Comparison of ENCODE assay signal across 1 cellular context in the genomic region with DNA sequence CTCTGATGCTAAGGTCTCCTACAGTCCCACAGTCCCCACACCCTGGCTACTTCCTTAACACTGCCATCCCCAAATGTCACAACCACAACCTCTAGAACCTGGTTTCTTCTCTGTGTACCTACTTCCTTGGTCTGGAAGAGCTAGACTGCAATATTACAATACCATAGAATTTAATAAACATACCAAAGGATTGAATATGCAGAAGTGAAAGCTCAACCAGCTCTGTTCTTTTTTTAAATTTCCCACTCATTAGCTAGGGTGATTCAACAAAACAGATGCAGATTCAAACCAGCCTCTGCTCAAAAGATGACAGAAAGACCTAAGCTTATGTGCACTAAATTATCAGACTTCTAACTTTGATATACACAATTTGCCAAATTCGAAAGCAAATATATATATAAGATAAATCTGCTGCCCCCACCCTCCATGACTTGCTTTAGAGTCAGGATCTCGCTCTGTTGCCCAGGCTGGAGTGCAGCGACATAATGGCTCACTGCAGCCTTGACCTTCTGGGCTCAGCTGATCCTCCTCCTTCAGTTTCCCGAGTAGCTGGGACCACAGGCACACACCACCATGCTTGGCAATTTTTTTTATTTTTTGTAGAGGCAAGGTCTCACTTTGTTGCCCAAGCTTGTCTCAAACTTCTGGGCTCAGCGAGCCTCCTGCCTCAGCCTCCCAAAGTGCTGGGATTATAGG.
TF ChIP-seq lines count a peak whose summit lies in the region.

No MANE protein-coding gene starts in this region.

TF ChIP-seq in GM23338, 12 proteins besides CTCF, POLR2A, EP300 and RAD21 (continued from another document):
- TF ChIP-seq, protein P1, sequence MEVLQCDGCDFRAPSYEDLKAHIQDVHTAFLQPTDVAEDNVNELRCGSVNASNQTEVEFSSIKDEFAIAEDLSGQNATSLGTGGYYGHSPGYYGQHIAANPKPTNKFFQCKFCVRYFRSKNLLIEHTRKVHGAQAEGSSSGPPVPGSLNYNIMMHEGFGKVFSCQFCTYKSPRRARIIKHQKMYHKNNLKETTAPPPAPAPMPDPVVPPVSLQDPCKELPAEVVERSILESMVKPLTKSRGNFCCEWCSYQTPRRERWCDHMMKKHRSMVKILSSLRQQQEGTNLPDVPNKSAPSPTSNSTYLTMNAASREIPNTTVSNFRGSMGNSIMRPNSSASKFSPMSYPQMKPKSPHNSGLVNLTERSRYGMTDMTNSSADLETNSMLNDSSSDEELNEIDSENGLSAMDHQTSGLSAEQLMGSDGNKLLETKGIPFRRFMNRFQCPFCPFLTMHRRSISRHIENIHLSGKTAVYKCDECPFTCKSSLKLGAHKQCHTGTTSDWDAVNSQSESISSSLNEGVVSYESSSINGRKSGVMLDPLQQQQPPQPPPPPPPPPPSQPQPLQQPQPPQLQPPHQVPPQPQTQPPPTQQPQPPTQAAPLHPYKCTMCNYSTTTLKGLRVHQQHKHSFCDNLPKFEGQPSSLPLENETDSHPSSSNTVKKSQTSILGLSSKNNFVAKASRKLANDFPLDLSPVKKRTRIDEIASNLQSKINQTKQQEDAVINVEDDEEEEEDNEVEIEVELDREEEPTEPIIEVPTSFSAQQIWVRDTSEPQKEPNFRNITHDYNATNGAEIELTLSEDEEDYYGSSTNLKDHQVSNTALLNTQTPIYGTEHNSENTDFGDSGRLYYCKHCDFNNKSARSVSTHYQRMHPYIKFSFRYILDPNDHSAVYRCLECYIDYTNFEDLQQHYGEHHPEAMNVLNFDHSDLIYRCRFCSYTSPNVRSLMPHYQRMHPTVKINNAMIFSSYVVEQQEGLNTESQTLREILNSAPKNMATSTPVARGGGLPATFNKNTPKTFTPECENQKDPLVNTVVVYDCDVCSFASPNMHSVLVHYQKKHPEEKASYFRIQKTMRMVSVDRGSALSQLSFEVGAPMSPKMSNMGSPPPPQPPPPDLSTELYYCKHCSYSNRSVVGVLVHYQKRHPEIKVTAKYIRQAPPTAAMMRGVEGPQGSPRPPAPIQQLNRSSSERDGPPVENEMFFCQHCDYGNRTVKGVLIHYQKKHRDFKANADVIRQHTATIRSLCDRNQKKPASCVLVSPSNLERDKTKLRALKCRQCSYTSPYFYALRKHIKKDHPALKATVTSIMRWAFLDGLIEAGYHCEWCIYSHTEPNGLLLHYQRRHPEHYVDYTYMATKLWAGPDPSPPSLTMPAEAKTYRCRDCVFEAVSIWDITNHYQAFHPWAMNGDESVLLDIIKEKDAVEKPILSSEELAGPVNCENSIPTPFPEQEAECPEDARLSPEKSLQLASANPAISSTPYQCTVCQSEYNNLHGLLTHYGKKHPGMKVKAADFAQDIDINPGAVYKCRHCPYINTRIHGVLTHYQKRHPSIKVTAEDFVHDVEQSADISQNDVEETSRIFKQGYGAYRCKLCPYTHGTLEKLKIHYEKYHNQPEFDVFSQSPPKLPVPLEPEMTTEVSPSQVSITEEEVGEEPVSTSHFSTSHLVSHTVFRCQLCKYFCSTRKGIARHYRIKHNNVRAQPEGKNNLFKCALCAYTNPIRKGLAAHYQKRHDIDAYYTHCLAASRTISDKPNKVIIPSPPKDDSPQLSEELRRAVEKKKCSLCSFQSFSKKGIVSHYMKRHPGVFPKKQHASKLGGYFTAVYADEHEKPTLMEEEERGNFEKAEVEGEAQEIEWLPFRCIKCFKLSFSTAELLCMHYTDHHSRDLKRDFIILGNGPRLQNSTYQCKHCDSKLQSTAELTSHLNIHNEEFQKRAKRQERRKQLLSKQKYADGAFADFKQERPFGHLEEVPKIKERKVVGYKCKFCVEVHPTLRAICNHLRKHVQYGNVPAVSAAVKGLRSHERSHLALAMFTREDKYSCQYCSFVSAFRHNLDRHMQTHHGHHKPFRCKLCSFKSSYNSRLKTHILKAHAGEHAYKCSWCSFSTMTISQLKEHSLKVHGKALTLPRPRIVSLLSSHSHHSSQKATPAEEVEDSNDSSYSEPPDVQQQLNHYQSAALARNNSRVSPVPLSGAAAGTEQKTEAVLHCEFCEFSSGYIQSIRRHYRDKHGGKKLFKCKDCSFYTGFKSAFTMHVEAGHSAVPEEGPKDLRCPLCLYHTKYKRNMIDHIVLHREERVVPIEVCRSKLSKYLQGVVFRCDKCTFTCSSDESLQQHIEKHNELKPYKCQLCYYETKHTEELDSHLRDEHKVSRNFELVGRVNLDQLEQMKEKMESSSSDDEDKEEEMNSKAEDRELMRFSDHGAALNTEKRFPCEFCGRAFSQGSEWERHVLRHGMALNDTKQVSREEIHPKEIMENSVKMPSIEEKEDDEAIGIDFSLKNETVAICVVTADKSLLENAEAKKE (CRISPR knock-in tag; IDR thresholded peaks at IDR 0.05) = no peak
- TF ChIP-seq, protein P2, sequence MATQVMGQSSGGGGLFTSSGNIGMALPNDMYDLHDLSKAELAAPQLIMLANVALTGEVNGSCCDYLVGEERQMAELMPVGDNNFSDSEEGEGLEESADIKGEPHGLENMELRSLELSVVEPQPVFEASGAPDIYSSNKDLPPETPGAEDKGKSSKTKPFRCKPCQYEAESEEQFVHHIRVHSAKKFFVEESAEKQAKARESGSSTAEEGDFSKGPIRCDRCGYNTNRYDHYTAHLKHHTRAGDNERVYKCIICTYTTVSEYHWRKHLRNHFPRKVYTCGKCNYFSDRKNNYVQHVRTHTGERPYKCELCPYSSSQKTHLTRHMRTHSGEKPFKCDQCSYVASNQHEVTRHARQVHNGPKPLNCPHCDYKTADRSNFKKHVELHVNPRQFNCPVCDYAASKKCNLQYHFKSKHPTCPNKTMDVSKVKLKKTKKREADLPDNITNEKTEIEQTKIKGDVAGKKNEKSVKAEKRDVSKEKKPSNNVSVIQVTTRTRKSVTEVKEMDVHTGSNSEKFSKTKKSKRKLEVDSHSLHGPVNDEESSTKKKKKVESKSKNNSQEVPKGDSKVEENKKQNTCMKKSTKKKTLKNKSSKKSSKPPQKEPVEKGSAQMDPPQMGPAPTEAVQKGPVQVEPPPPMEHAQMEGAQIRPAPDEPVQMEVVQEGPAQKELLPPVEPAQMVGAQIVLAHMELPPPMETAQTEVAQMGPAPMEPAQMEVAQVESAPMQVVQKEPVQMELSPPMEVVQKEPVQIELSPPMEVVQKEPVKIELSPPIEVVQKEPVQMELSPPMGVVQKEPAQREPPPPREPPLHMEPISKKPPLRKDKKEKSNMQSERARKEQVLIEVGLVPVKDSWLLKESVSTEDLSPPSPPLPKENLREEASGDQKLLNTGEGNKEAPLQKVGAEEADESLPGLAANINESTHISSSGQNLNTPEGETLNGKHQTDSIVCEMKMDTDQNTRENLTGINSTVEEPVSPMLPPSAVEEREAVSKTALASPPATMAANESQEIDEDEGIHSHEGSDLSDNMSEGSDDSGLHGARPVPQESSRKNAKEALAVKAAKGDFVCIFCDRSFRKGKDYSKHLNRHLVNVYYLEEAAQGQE (IDR thresholded peaks at IDR 0.05; ENCODE audit: unreplicated experiment) = no peak
